In the genomic region with DNA sequence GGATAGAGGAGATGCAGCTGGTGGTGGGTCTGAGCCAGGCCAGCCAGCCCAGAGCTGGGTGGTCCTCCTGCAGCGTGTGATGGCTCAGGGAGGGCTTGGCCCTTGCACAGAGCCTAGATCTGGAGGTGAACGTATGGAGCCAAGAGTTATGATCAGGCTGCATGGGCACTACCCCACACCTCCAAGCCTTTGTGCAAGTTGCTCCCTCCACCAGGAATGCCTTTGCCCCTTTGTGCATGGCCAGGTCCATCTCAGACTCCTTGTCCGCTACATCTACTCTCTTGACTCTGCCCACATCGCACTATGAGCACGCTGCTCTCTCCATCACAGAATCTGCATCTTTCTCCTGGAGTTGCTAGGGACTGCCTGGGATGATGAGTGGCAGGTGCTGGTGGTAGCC, we compare ENCODE assay signal across 19 cellular contexts.
DNase-seq lines count a peak whose midpoint lies in the region; FAIRE-seq and TF ChIP-seq lines count a peak whose summit lies in the region.
"Had no signal": no experiment of that assay in that cellular context is flagged by ENCODE, and none has a peak within 500 bp of the region (broad histone marks: within the 10 kb centered on the region; RNA-seq: fewer than 3 reads in every experiment).

No MANE protein-coding gene starts in this region.

- no peaks in the 10 kb centered on the region for H3K36me3 ChIP-seq in bronchial epithelial cell (ENCODE audit: control insufficient read depth, insufficient read depth, low read length)
- H3K36me3 ChIP-seq in esophagus muscularis mucosa: no peaks in the 10 kb centered on the region
- H3K36me3 ChIP-seq: BLaER1 had no signal

- H3K4me3 Mint-ChIP-seq in osteocyte (ENCODE audit: unreplicated experiment): no peak overlapping the region
- H3K4me3 Mint-ChIP-seq: B cell; CD4-positive, CD25-positive, alpha-beta regulatory T cell; CD8-positive, alpha-beta T cell had no signal

- H3K27me3 ChIP-seq in bronchial epithelial cell (ENCODE audit: control insufficient read depth, insufficient read depth, low read length): no peaks in the 10 kb centered on the region
- H3K27me3 ChIP-seq in esophagus muscularis mucosa: no peaks in the 10 kb centered on the region
- H3K27me3 ChIP-seq: BLaER1 had no signal

- H3K4me1 Mint-ChIP-seq in osteocyte (ENCODE audit: unreplicated experiment): no peaks in the 10 kb centered on the region
- H3K4me1 Mint-ChIP-seq: B cell; CD4-positive, CD25-positive, alpha-beta regulatory T cell had no signal

- peaks cover 0 to 7% (median 6%) of the 10 kb centered on the region in 4 donors for H3K9me3 ChIP-seq in esophagus muscularis mucosa

- H3K27ac Mint-ChIP-seq in osteocyte (ENCODE audit: unreplicated experiment): no peak overlapping the region
- H3K27ac Mint-ChIP-seq: B cell; CD4-positive, CD25-positive, alpha-beta regulatory T cell; CD8-positive, alpha-beta T cell had no signal

- FAIRE-seq in bronchial epithelial cell (lab: Jason Lieb, UNC): peak; percentile 62
- FAIRE-seq: D721Med, GM12892, GM19239, H1 had no signal

- no peak for TF ChIP-seq EP300 in esophagus muscularis mucosa (IDR thresholded peaks at IDR 0.05)

- DNase-seq in bronchial epithelial cell (ENCODE audit: low read depth): no peak
- DNase-seq in esophagus muscularis mucosa (ENCODE audit: extremely low spot score): peak; percentile 82
- peak; percentile 54 for DNase-seq in osteocyte (ENCODE audit: extremely low spot score, unreplicated experiment)
- DNase-seq in cardiac septum (ENCODE audit: low spot score): no peak
- no peak for DNase-seq in RPMI8226
- no peak for DNase-seq in COLO668 (lab: John Stamatoyannopoulos, UW; ENCODE audit: unreplicated experiment)
- DNase-seq: CD4-positive, CD25-positive, alpha-beta regulatory T cell; CD8-positive, alpha-beta T cell; DMS 273 treated with DMSO at 0.1 percent for 48 hours; DMS79 treated with DMSO at 0.1 percent for 48 hours; GM23248; H7 had no signal

- TF ChIP-seq POLR2A in esophagus muscularis mucosa (IDR thresholded peaks at IDR 0.05; ENCODE audit: low read depth): no peak

- H3K4me1 ChIP-seq in esophagus muscularis mucosa: peaks cover 0 to 19% (median 4%) of the 10 kb centered on the region in 4 donors
- H3K4me1 ChIP-seq: BLaER1 had no signal

- WGBS in esophagus muscularis mucosa: 89% methylated on average over 5 of the region's 5 CpGs

- no peak overlapping the region for H3K4me3 ChIP-seq in bronchial epithelial cell (ENCODE audit: low read depth, low read length)
- no peak overlapping the region for H3K4me3 ChIP-seq in esophagus muscularis mucosa
- H3K4me3 ChIP-seq: BLaER1, GM23248 had no signal

- no peak overlapping the region for H3K27ac ChIP-seq in esophagus muscularis mucosa (replicated peaks in 1 of 4)
- H3K27ac ChIP-seq: BLaER1, C4-2B, GM23248 had no signal

- TF ChIP-seq CTCF in bronchial epithelial cell (IDR thresholded peaks at IDR 0.05; ENCODE audit: insufficient read depth, low read length, severe bottlenecking) (no peak), esophagus muscularis mucosa (IDR thresholded peaks at IDR 0.05) (no peak), osteocyte (IDR thresholded peaks at IDR 0.05) (no peak)

- intact Hi-C loops in esophagus muscularis mucosa (cut with DNase I) (no loop called here), cardiac septum (cut with DNase I) (no loop called here)

- peaks cover 41% of the 10 kb centered on the region for H3K9me3 Mint-ChIP-seq in osteocyte (ENCODE audit: unreplicated experiment)

- no peaks in the 10 kb centered on the region for H3K36me3 Mint-ChIP-seq in osteocyte (ENCODE audit: unreplicated experiment)
- H3K36me3 Mint-ChIP-seq: CD4-positive, CD25-positive, alpha-beta regulatory T cell; CD8-positive, alpha-beta T cell had no signal

- H3K27me3 Mint-ChIP-seq in osteocyte (ENCODE audit: unreplicated experiment): no peaks in the 10 kb centered on the region
- H3K27me3 Mint-ChIP-seq: B cell; CD4-positive, CD25-positive, alpha-beta regulatory T cell had no signal

Comparison
In these comparisons a context has a peak if more than half of its experiments do, and no peak if none do; other contexts are left out.
1. DNase-seq: peak in esophagus muscularis mucosa (single experiment) and osteocyte (single experiment); none in bronchial epithelial cell (single experiment), cardiac septum (single experiment), RPMI8226 (single experiment) and COLO668 (single experiment).